Comparison of ENCODE assay signal across 1 cellular context in genomic region chr22:32203181-32204105, GRCh38.
TF ChIP-seq lines count a peak whose summit lies in the region.

No MANE protein-coding gene starts in this region.

TF ChIP-seq in IMR-90, 13 proteins besides CTCF, POLR2A, EP300 and RAD21:
- TF ChIP-seq MXI1 (IDR thresholded peaks at IDR 0.05; ENCODE audit: borderline replicate concordance, low read depth, low read length) (no peak), BHLHE40 (IDR thresholded peaks at IDR 0.05; ENCODE audit: low read depth, low read length) (no peak), RFX5 (IDR thresholded peaks at IDR 0.05; ENCODE audit: low read depth, low read length) (no peak), SMC3 (IDR thresholded peaks at IDR 0.05; ENCODE audit: low read depth, low read length) (no peak), RCOR1 (IDR thresholded peaks at IDR 0.05; ENCODE audit: insufficient replicate concordance, low read length) (no peak), ELK1 (IDR thresholded peaks at IDR 0.05; ENCODE audit: borderline replicate concordance, low read depth, low read length) (no peak), CHD1 (IDR thresholded peaks at IDR 0.05; ENCODE audit: low read depth, low read length) (no peak), CEBPB (IDR thresholded peaks at IDR 0.05; ENCODE audit: low read depth, low read length) (no peak), NFE2L2 (IDR thresholded peaks at IDR 0.05; ENCODE audit: low read depth, low read length) (no peak), MAZ (IDR thresholded peaks at IDR 0.05; ENCODE audit: borderline replicate concordance, low read depth, low read length) (no peak), MAFK (IDR thresholded peaks at IDR 0.05; ENCODE audit: low read depth, low read length) (no peak), FOS (IDR thresholded peaks at IDR 0.05; ENCODE audit: low read depth, low read length) (no peak)
- TF ChIP-seq, protein P1, sequence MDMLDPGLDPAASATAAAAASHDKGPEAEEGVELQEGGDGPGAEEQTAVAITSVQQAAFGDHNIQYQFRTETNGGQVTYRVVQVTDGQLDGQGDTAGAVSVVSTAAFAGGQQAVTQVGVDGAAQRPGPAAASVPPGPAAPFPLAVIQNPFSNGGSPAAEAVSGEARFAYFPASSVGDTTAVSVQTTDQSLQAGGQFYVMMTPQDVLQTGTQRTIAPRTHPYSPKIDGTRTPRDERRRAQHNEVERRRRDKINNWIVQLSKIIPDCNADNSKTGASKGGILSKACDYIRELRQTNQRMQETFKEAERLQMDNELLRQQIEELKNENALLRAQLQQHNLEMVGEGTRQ (IDR thresholded peaks at IDR 0.05; ENCODE audit: low read depth, low read length), result no peak
